In the genomic region with DNA sequence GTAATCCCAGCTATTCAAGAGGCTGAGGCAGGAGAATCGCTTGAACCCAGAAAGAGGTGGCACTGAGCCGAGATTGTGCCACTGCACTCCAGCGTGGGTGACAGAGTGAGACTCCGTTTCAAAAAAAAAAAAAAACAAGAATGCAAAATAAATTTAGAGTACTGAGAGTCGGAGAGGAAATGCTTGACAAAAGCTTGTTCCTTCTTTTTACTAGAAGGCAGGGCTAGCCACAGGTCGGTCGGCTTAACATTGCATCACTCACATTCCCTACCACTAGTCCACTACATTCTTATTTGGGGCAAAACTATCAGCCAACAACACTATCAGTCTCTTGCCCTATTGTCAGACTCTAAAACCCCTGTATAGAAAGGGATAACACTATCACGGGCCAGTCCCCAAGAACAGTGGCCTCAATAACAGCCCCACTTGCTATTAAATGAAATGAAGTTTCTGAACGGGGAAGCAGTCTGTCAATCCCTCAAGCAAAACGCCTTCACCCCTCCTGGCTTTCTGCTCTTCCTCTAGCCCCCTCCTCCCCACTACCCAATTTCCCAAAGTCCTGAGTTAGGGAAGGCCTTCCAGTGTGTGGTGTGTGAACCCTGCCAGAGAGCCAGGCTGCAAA, we compare ENCODE assay signal across 8 cellular contexts. TPM values are rescaled to one million over a fixed set of nuclear protein-coding genes. Genes with fewer than 3 reads are reported as not detected.
DNase-seq lines count a peak whose midpoint lies in the region; ATAC-seq, FAIRE-seq and TF ChIP-seq lines count a peak whose summit lies in the region.

No MANE protein-coding gene starts in this region.

- H3K27me3 ChIP-seq in astrocyte (ENCODE audit: insufficient read depth, low read length) = no peaks in the 10 kb centered on the region
- H3K27me3 ChIP-seq in kidney epithelial cell (ENCODE audit: control insufficient read depth, insufficient read depth, low read length) = no peaks in the 10 kb centered on the region

- peak overlapping the region; percentile 85 for H2AFZ ChIP-seq in astrocyte (ENCODE audit: low read depth, low read length)

- peak overlapping the region; percentile 81 for H3K4me3 ChIP-seq in astrocyte (ENCODE audit: insufficient read depth, low read depth, low read length)
- peak overlapping the region; percentile 59 for H3K4me3 ChIP-seq in kidney epithelial cell (ENCODE audit: low read depth, low read length)

- peak overlapping the region; percentile 97 for H3K4me3 Mint-ChIP-seq in astrocyte (ENCODE audit: unreplicated experiment)

- peaks cover 47% of the 10 kb centered on the region for H3K79me2 ChIP-seq in astrocyte (ENCODE audit: insufficient read depth, low read length)

- H3K9me3 Mint-ChIP-seq in astrocyte (ENCODE audit: unreplicated experiment) = no peaks in the 10 kb centered on the region

- TF ChIP-seq CTCF in astrocyte (IDR thresholded peaks at IDR 0.05; ENCODE audit: insufficient read depth, low read depth, low read length) (no peak), kidney epithelial cell (IDR thresholded peaks at IDR 0.05; ENCODE audit: insufficient read depth, low read length, poor library complexity, severe bottlenecking) (no peak)

- peaks cover 19% of the 10 kb centered on the region for H3K4me1 ChIP-seq in astrocyte (ENCODE audit: insufficient read depth, low read length)

- H3K36me3 ChIP-seq in astrocyte (ENCODE audit: insufficient read depth, low read length) (no peaks in the 10 kb centered on the region), kidney epithelial cell (ENCODE audit: control insufficient read depth, insufficient read depth, low read length) (peaks cover 2% of the 10 kb centered on the region)

- H3K36me3 Mint-ChIP-seq in astrocyte (ENCODE audit: low read depth, unreplicated experiment) = peaks cover 5% of the 10 kb centered on the region

- no peak for FAIRE-seq in astrocyte (lab: Jason Lieb, UNC)

- H3K27me3 Mint-ChIP-seq in astrocyte (ENCODE audit: low read depth, unreplicated experiment) = no peaks in the 10 kb centered on the region

- peak overlapping the region; percentile 92 for H3K4me2 ChIP-seq in astrocyte (ENCODE audit: low read length)

- H3K27ac Mint-ChIP-seq in astrocyte (ENCODE audit: unreplicated experiment) = peak overlapping the region; percentile 99

- H3K4me1 Mint-ChIP-seq in astrocyte (ENCODE audit: low read depth, unreplicated experiment) = peaks cover 12% of the 10 kb centered on the region

- H4K20me1 ChIP-seq in astrocyte (ENCODE audit: insufficient read depth, low read length) = peaks cover 8% of the 10 kb centered on the region

- ATAC-seq in HG03280 (IDR thresholded peaks at IDR 0.05; ENCODE audit: unreplicated experiment) (no peak), HG03520 (IDR thresholded peaks at IDR 0.05; ENCODE audit: unreplicated experiment) (no peak)

- peak; percentile 82 for DNase-seq in CD1c-positive myeloid dendritic cell (ENCODE audit: extremely low spot score)
- DNase-seq in Kasumi-1 (lab: John Stamatoyannopoulos, UW) = peak; percentile 73 to 80
- peak; percentile 50 for DNase-seq in astrocyte (ENCODE audit: low read depth)
- DNase-seq in kidney epithelial cell (ENCODE audit: low read depth) = no peak
- DNase-seq in superior temporal gyrus (ENCODE audit: extremely low spot score) = peak; percentile 16
- no peak for DNase-seq in HuH-7.5 (ENCODE audit: low spot score)

- peak overlapping the region; percentile 94 for H3K9ac ChIP-seq in astrocyte (ENCODE audit: low read length)

- H3K9me3 ChIP-seq in astrocyte (ENCODE audit: insufficient read depth, low read depth, low read length) = no peaks in the 10 kb centered on the region

- H3K27ac ChIP-seq in astrocyte (ENCODE audit: low read depth, low read length) = peak overlapping the region; percentile 92

RNA-seq across cellular contexts. Expression of gene RNF41, which starts 1.0 kb away (rescaled TPM):
- total RNA-seq in astrocyte = 85.8 and 85.9 TPM in 2 replicates
- 77.4 and 94.0 TPM in 2 replicates for total RNA-seq in kidney epithelial cell

RNA-seq across cellular contexts. Expression of gene NABP2, which starts 3.4 kb away (rescaled TPM):
- total RNA-seq in astrocyte = 29.1 and 29.9 TPM in 2 replicates
- total RNA-seq in kidney epithelial cell = 38.9 and 47.6 TPM in 2 replicates

RNA-seq across cellular contexts. Expression of gene SLC39A5, which starts 9.1 kb away (rescaled TPM):
- total RNA-seq in astrocyte (0.39 TPM in 1 of 2 replicates, not detected in the other), kidney epithelial cell (0.08 TPM in 1 of 2 replicates, not detected in the other)

RNA-seq across cellular contexts. Expression of gene SMARCC2, which starts 31.4 kb away (rescaled TPM):
- total RNA-seq in astrocyte (57.5 and 57.6 TPM in 2 replicates), kidney epithelial cell (33.7 and 40.5 TPM in 2 replicates)

RNA-seq across cellular contexts. Expression of gene ANKRD52, which starts 37.5 kb away (rescaled TPM):
- 98.4 and 105 TPM in 2 replicates for total RNA-seq in astrocyte
- 38.8 and 45.2 TPM in 2 replicates for total RNA-seq in kidney epithelial cell

Comparison
In these comparisons a context has a peak if more than half of its experiments do, and no peak if none do; other contexts are left out.
1. DNase-seq: peak in CD1c-positive myeloid dendritic cell (single experiment), Kasumi-1 (2 of 2), astrocyte (single experiment) and superior temporal gyrus (single experiment); none in kidney epithelial cell (single experiment) and HuH-7.5 (single experiment).